Comparison of ENCODE assay signal across 2 cellular contexts in the genomic region with DNA sequence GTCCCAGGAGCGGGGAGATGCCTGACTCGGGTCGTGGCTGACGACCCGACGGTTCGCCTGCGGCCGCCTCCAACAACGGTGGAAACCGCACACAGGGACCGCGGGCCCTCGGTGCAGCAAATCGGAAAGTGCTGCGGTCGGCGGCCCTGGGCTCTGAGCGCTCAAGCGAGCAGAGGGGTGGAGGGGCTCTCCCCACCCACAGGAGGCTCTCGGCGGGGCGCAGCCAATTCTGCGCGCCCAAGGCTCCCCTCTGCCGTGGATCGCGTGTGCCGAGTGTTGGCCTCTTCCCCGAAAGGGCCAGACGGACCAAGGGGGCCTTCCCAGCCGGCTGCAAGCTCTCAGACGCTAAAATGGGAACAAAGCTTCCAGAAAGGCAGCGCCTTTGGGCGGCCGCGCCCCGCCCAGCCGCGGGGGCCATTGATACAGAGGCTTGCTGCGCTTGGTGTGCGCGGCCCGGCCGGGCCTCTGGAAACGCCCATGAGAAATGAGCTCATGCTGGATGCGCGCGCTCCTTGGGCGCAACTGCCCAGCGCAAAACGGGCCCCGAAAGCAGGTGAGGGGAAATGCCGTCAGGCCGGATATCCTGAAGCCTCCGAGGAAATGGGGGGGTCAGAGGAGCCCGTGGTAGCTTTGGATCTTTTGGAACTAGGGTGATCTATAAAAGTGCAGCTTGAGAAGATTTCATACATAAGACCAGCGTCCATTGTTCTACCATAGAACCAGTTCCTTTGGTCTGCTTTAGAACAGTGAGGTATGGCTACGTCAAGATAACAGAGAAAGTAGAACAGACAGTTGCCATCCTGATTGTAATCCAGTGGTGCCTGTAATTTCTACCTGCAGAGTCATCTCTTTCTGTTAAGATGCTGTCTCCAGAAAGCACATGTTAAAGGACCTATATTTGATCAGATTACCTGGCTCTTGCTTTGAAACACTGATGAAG.
TF ChIP-seq lines count a peak whose summit lies in the region.

No MANE protein-coding gene starts in this region.

TF ChIP-seq in HEK293T, 16 proteins besides CTCF, POLR2A, EP300 and RAD21 (continued from another document):
- TF ChIP-seq PKNOX1 (IDR thresholded peaks at IDR 0.05) (no peak), L3MBTL2 (conservative IDR thresholded peaks at IDR 0.05) (peak; percentile 62), CTBP1 (IDR thresholded peaks at IDR 0.05; ENCODE audit: borderline replicate concordance) (no peak), SUZ12 (IDR thresholded peaks at IDR 0.05) (no peak)

TF ChIP-seq in SK-N-SH, 30 proteins besides CTCF, POLR2A, EP300 and RAD21 (continued from another document):
- peak; percentile 36 for TF ChIP-seq CHD2 (IDR thresholded peaks at IDR 0.05; ENCODE audit: low read length, partially characterized antibody)
- TF ChIP-seq, protein P1, sequence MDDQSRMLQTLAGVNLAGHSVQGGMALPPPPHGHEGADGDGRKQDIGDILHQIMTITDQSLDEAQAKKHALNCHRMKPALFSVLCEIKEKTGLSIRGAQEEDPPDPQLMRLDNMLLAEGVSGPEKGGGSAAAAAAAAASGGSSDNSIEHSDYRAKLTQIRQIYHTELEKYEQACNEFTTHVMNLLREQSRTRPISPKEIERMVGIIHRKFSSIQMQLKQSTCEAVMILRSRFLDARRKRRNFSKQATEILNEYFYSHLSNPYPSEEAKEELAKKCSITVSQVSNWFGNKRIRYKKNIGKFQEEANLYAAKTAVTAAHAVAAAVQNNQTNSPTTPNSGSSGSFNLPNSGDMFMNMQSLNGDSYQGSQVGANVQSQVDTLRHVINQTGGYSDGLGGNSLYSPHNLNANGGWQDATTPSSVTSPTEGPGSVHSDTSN (IDR thresholded peaks at IDR 0.05), result no peak
- TF ChIP-seq IRF3 (IDR thresholded peaks at IDR 0.05; ENCODE audit: low read depth, low read length), result no peak
- peak; percentile 91 for TF ChIP-seq POLR2AphosphoS5 (IDR thresholded peaks at IDR 0.05; ENCODE audit: low read depth, low read length)
- TF ChIP-seq ELF1 (IDR thresholded peaks at IDR 0.05), result 0 out of 2 replicates have a peak, but pooled peaks have one; percentile 42
- TF ChIP-seq NFIC (IDR thresholded peaks at IDR 0.05; ENCODE audit: borderline replicate concordance), result 0 out of 2 replicates have a peak, but pooled peaks have one; percentile 2
- TF ChIP-seq TAF1 (IDR thresholded peaks at IDR 0.05; ENCODE audit: borderline replicate concordance, low read depth, low read length), result peak; percentile 86
- 0 out of 2 replicates have a peak, but pooled peaks have one; percentile 23 for TF ChIP-seq RCOR1 (IDR thresholded peaks at IDR 0.05; ENCODE audit: low read length)
- peak; percentile 83 for TF ChIP-seq NRF1 (IDR thresholded peaks at IDR 0.05; ENCODE audit: low read depth, low read length)
